28 cellular contexts compared by ENCODE assay signal in genomic region chr9:104833701-104834100, GRCh38.
"Had no signal": no experiment of that assay in that cellular context is flagged by ENCODE, and none has a peak within 500 bp of the region (broad histone marks: within the 10 kb centered on the region; RNA-seq: fewer than 3 reads in every experiment).

No MANE protein-coding gene starts in this region.

- ATAC-seq: activated CD8-positive, alpha-beta T cell treated with anti-CD3 and anti-CD28 coated beads for 36 hours; activated T-cell treated with anti-CD3 and anti-CD28 coated beads, Interleukin-2, amount 50 U/mL, for 4 hours; activated T-helper 17 cell treated with anti-CD3 and anti-CD28 coated beads, Interleukin-2, amount 50 U/mL, for 72 hours; body of pancreas; WTC11 had no signal

- H3K9me3 Mint-ChIP-seq: activated CD4-positive, alpha-beta T cell treated with anti-CD3 and anti-CD28 coated beads, Interleukin-2, amount 10 ng/mL, durations not matched to agents 7 days and 5 days; activated CD8-positive, alpha-beta T cell treated with anti-CD3 and anti-CD28 coated beads for 36 hours; activated T-cell treated with anti-CD3 and anti-CD28 coated beads, Interleukin-2, amount 50 U/mL, for 4 hours; activated T-helper 17 cell treated with anti-CD3 and anti-CD28 coated beads, Interleukin-2, amount 50 U/mL, for 72 hours; WTC11 had no signal

- FAIRE-seq: colon, endometrium, endothelial cell of umbilical vein, frontal cortex, TTC549 had no signal

- DNase-seq: activated CD4-positive, alpha-beta T cell treated with anti-CD3 and anti-CD28 coated beads for 1 hour; activated CD4-positive, alpha-beta T cell treated with anti-CD3 and anti-CD28 coated beads for 4 hours; activated CD4-positive, alpha-beta T cell treated with anti-CD3 and anti-CD28 coated beads, Interleukin-2, amount 10 ng/mL, durations not matched to agents 7 days and 5 days; activated CD4-positive, alpha-beta T cell treated with anti-CD3 and anti-CD28 coated beads, Interleukin-2, amount 50 U/mL, for 48 hours; activated CD8-positive, alpha-beta memory T cell treated with anti-CD3 and anti-CD28 coated beads for 24 hours; activated CD8-positive, alpha-beta T cell treated with anti-CD3 and anti-CD28 coated beads for 36 hours; activated effector memory CD4-positive, alpha-beta T cell treated with Interleukin-2 at 50 U/mL for 16 hours; activated gamma-delta T cell treated with Interleukin-2 at 50 U/mL for 16 hours; activated naive CD4-positive, alpha-beta T cell treated with anti-CD3 and anti-CD28 coated beads, Interleukin-2, amount 50 U/mL, for 16 hours; activated naive CD4-positive, alpha-beta T cell treated with Interleukin-2 at 50 U/mL for 16 hours; activated T-cell treated with anti-CD3 and anti-CD28 coated beads, Interleukin-2, amount 50 U/mL, for 4 hours; amniotic stem cell; body of pancreas; cortex of kidney; effector CD8-positive, alpha-beta T cell; foreskin fibroblast; T-helper 1 cell; T-helper 2 cell had no signal

- H3K27ac Mint-ChIP-seq: activated CD4-positive, alpha-beta T cell treated with anti-CD3 and anti-CD28 coated beads, Interleukin-2, amount 10 ng/mL, durations not matched to agents 7 days and 5 days; activated CD8-positive, alpha-beta T cell treated with anti-CD3 and anti-CD28 coated beads for 36 hours; activated naive CD8-positive, alpha-beta T cell; activated T-helper 17 cell treated with anti-CD3 and anti-CD28 coated beads, Interleukin-2, amount 50 U/mL, for 72 hours; WTC11 had no signal

- H3K27me3 Mint-ChIP-seq: activated CD4-positive, alpha-beta T cell treated with anti-CD3 and anti-CD28 coated beads, Interleukin-2, amount 10 ng/mL, durations not matched to agents 7 days and 5 days; activated CD8-positive, alpha-beta T cell treated with anti-CD3 and anti-CD28 coated beads for 36 hours; activated naive CD8-positive, alpha-beta T cell; activated T-helper 17 cell treated with anti-CD3 and anti-CD28 coated beads, Interleukin-2, amount 50 U/mL, for 72 hours had no signal

- H3K27ac ChIP-seq: body of pancreas, epithelial cell of prostate, VCaP had no signal

- H3K27me3 ChIP-seq: body of pancreas had no signal

- H3K4me3 Mint-ChIP-seq: activated CD4-positive, alpha-beta T cell treated with anti-CD3 and anti-CD28 coated beads, Interleukin-2, amount 10 ng/mL, durations not matched to agents 7 days and 5 days; activated CD8-positive, alpha-beta T cell treated with anti-CD3 and anti-CD28 coated beads for 36 hours; activated naive CD8-positive, alpha-beta T cell; activated T-cell treated with anti-CD3 and anti-CD28 coated beads, Interleukin-2, amount 50 U/mL, for 4 hours; activated T-helper 17 cell treated with anti-CD3 and anti-CD28 coated beads, Interleukin-2, amount 50 U/mL, for 72 hours; WTC11 had no signal

- H3K9me3 ChIP-seq: body of pancreas had no signal

- H3K4me3 ChIP-seq: body of pancreas had no signal
